Comparison of ENCODE assay signal across 8 cellular contexts in the genomic region with DNA sequence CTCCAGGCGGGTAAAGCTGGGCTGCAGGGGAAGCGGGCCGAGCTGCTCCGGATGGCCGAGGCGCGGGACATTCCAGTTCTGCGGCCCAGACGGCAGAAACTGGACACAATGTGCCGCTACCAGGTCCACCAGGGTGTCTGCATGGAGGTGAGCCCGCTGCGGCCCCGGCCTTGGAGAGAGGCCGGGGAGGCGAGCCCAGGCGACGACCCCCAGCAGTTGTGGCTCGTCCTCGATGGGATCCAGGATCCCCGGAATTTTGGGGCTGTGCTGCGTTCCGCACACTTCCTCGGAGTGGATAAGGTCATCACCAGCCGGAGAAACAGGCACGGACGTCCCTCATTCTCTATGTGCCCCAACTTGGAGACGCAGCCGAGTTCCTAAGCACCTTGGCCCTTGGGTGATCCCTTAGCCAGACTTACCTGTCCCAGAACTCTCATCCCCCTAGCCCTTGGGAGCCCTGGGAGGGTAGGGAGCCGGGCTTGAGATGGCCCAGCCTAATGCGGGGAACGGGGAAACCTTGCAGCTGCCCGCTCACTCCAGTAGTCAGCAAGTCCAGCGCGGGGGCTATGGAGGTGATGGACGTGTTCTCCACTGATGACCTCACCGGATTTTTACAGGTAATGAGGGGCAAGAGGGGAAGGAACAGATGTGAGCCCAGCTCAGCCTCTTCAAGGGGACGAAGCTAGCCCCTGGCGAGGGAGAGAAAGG. TPM values are rescaled to one million over a fixed set of nuclear protein-coding genes. Genes with fewer than 3 reads are reported as not detected.
DNase-seq lines count a peak whose midpoint lies in the region; ATAC-seq and TF ChIP-seq lines count a peak whose summit lies in the region.

No MANE protein-coding gene starts in this region.

- peaks cover 23 to 56% (median 47%) of the 10 kb centered on the region in 10 experiments for H3K4me1 ChIP-seq in BLaER1 treated with 17β-estradiol and CSF1 and Interleukin-3, amounts not matched to agents 10 nM and 100 nM
- peaks cover 6% of the 10 kb centered on the region; the same call in 1 of the 2 replicates for H3K4me1 ChIP-seq in GM23248 (ENCODE audit: insufficient read depth)
- peaks cover 0 to 48% (median 11%) of the 10 kb centered on the region in 4 donors for H3K4me1 ChIP-seq in Peyer's patch
- H3K4me1 ChIP-seq in tibial artery: peaks cover 0 to 26% (median 22%) of the 10 kb centered on the region in 4 donors

- peak overlapping the region; percentile 77 to 100 (median 96) for H3K4me2 ChIP-seq in BLaER1 treated with 17β-estradiol and CSF1 and Interleukin-3, amounts not matched to agents 10 nM and 100 nM
- peak overlapping the region; percentile 81 for H3K4me2 ChIP-seq in GM23248 (ENCODE audit: unreplicated experiment)

- TF ChIP-seq POLR2A in Peyer's patch (IDR thresholded peaks at IDR 0.05): no peak

- H3K36me3 ChIP-seq in BLaER1 treated with 17β-estradiol and CSF1 and Interleukin-3, amounts not matched to agents 10 nM and 100 nM: peaks cover 0 to 30% (median 15%) of the 10 kb centered on the region in 11 experiments; a peak in 15 of 22 replicates
- H3K36me3 ChIP-seq in GM23248 (ENCODE audit: low read depth): no peaks in the 10 kb centered on the region
- peaks cover 0 to 3% (median 0%) of the 10 kb centered on the region in 3 donors for H3K36me3 ChIP-seq in Peyer's patch
- H3K36me3 ChIP-seq in tibial artery: no peaks in the 10 kb centered on the region

- H3K27me3 Mint-ChIP-seq in dendritic cell treated with granulocyte-macrophage colony-stimulating factor and Interleukin-4, amounts not matched to agents 40 ng/mL and 50 ng/mL, for 4 days: no peaks in the 10 kb centered on the region
- no peaks in the 10 kb centered on the region for H3K27me3 Mint-ChIP-seq in memory B cell

- in situ Hi-C loops in GM23248 (cut with MboI): no loop called here

- peak overlapping the region; percentile 55 to 96 (median 90); a peak in 21 of 22 replicates for H3K27ac ChIP-seq in BLaER1 treated with 17β-estradiol and CSF1 and Interleukin-3, amounts not matched to agents 10 nM and 100 nM
- H3K27ac ChIP-seq in GM23248 (peak overlapping the region; percentile 73), Peyer's patch (peak overlapping the region; percentile 83 to 85 (median 83)), tibial artery (peak overlapping the region; percentile 80 to 83)

- no peaks in the 10 kb centered on the region for H3F3A ChIP-seq in GM23248 (ENCODE audit: insufficient read depth)

- intact Hi-C loops in dendritic cell treated with granulocyte-macrophage colony-stimulating factor and Interleukin-4, amounts not matched to agents 40 ng/mL and 50 ng/mL, for 4 days (cut with micrococcal nuclease): loop anchor here (10.0 kb wide), 1 partner anchor 633 kb away; no protein-coding TSS in a partner anchor
- intact Hi-C loops in tibial artery (cut with DNase I; ENCODE audit: low total_unique reads): no loop called here

- H3K4me3 Mint-ChIP-seq in dendritic cell treated with granulocyte-macrophage colony-stimulating factor and Interleukin-4, amounts not matched to agents 40 ng/mL and 50 ng/mL, for 4 days: peak overlapping the region; percentile 83
- peak overlapping the region; percentile 91 for H3K4me3 Mint-ChIP-seq in memory B cell

- no peak for ATAC-seq in memory B cell (ENCODE audit: low read depth)

- peaks cover 48% of the 10 kb centered on the region for H3K4me1 Mint-ChIP-seq in dendritic cell treated with granulocyte-macrophage colony-stimulating factor and Interleukin-4, amounts not matched to agents 40 ng/mL and 50 ng/mL, for 4 days (ENCODE audit: low read depth)
- H3K4me1 Mint-ChIP-seq in memory B cell: peaks cover 31% of the 10 kb centered on the region

- peaks cover 35% of the 10 kb centered on the region for H3K36me3 Mint-ChIP-seq in dendritic cell treated with granulocyte-macrophage colony-stimulating factor and Interleukin-4, amounts not matched to agents 40 ng/mL and 50 ng/mL, for 4 days (ENCODE audit: low read depth)
- peaks cover 7% of the 10 kb centered on the region for H3K36me3 Mint-ChIP-seq in memory B cell

- H4K20me1 ChIP-seq in BLaER1 treated with 17β-estradiol and CSF1 and Interleukin-3, amounts not matched to agents 10 nM and 100 nM: peaks cover 0 to 48% (median 40%) of the 10 kb centered on the region in 11 experiments; a peak in 19 of 22 replicates
- no peaks in the 10 kb centered on the region for H4K20me1 ChIP-seq in GM23248 (ENCODE audit: insufficient read depth)

- 2% methylated on average over 27 to 38 of the region's 38 CpGs for WGBS in GM23248 (ENCODE audit: low coverage in 1 of 2, low lambda C conversion rate in 2 of 2, missing lambda C conversion rate in 2 of 2), 2 experiments

- no peaks in the 10 kb centered on the region for H3K9me3 ChIP-seq in BLaER1 treated with 17β-estradiol and CSF1 and Interleukin-3, amounts not matched to agents 10 nM and 100 nM (replicated peaks in 1 of 11)
- H3K9me3 ChIP-seq in GM23248 (ENCODE audit: low read depth) (no peaks in the 10 kb centered on the region), Peyer's patch (no peaks in the 10 kb centered on the region), tibial artery (no peaks in the 10 kb centered on the region)

- H3K27me3 ChIP-seq in BLaER1 treated with 17β-estradiol and CSF1 and Interleukin-3, amounts not matched to agents 10 nM and 100 nM: no peaks in the 10 kb centered on the region
- H3K27me3 ChIP-seq in GM23248 (replicated peaks; ENCODE audit: insufficient read depth) (no peaks in the 10 kb centered on the region), Peyer's patch (no peaks in the 10 kb centered on the region), tibial artery (no peaks in the 10 kb centered on the region)

- H2AFZ ChIP-seq in GM23248: peak overlapping the region; percentile 85

- peak overlapping the region; percentile 85 for H3K27ac Mint-ChIP-seq in dendritic cell treated with granulocyte-macrophage colony-stimulating factor and Interleukin-4, amounts not matched to agents 40 ng/mL and 50 ng/mL, for 4 days
- peak overlapping the region; percentile 54 for H3K27ac Mint-ChIP-seq in memory B cell

- H3K9ac ChIP-seq in BLaER1 treated with 17β-estradiol and CSF1 and Interleukin-3, amounts not matched to agents 10 nM and 100 nM: peak overlapping the region; percentile 79 to 98 (median 92)
- H3K9ac ChIP-seq in GM23248: peak overlapping the region; percentile 90

- peak overlapping the region; percentile 74 to 99 (median 93) for H3K4me3 ChIP-seq in BLaER1 treated with 17β-estradiol and CSF1 and Interleukin-3, amounts not matched to agents 10 nM and 100 nM
- H3K4me3 ChIP-seq in GM23248: peak overlapping the region; percentile 79
- peak overlapping the region; percentile 63 to 94 (median 73) for H3K4me3 ChIP-seq in Peyer's patch
- peak overlapping the region; percentile 68 to 89 for H3K4me3 ChIP-seq in tibial artery

- TF ChIP-seq CTCF in Peyer's patch (IDR thresholded peaks at IDR 0.05): no peak
- TF ChIP-seq CTCF in tibial artery (IDR thresholded peaks at IDR 0.05): no peak

- no peaks in the 10 kb centered on the region for H3K9me2 ChIP-seq in GM23248 (ENCODE audit: insufficient read depth)

- DNase-seq in GM23248 (peak; percentile 54), Peyer's patch (peak in 1 of 3 donors; percentile 51), memory B cell (ENCODE audit: low spot score in 2 of 2) (peak in 1 of 2 donors; percentile 47), tibial artery (no peak), kidney glomerular epithelial cell (lab: John Stamatoyannopoulos, UW) (no peak), NCI-H2107 (lab: John Stamatoyannopoulos, UW) (no peak)

- H3K79me2 ChIP-seq in GM23248 (ENCODE audit: insufficient read depth): peaks cover 44% of the 10 kb centered on the region

- H3K9me3 Mint-ChIP-seq in dendritic cell treated with granulocyte-macrophage colony-stimulating factor and Interleukin-4, amounts not matched to agents 40 ng/mL and 50 ng/mL, for 4 days: no peaks in the 10 kb centered on the region
- H3K9me3 Mint-ChIP-seq in memory B cell: no peaks in the 10 kb centered on the region

RNA-seq across cellular contexts. Expression of a gene that starts 0.8 kb away (rescaled TPM):
- 5.9 TPM in 2 replicates for total RNA-seq in GM23248 (2014; rRNA removed; shearing (Covaris generic))
- polyA plus RNA-seq in GM23248 (2016; fragmentation: Nextera tagmentation; extraction: Ambion mirVana): 2.8 and 3.8 TPM in 2 replicates
- 10 to 100 TPM in 3 of 4 donors, 1 to 10 TPM in 1; 6.6 to 18.8 (median 13.9) TPM for total RNA-seq in Peyer's patch

RNA-seq across cellular contexts. Expression of a gene that starts 10.5 kb away (rescaled TPM):
- total RNA-seq in GM23248 (2014; rRNA removed; shearing (Covaris generic)): 3.1 and 3.9 TPM in 2 replicates
- 4.7 and 5.0 TPM in 2 replicates for polyA plus RNA-seq in GM23248 (2016; fragmentation: Nextera tagmentation; extraction: Ambion mirVana)
- 100 to 1,000 TPM in 3 of 4 donors, 10 to 100 TPM in 1; 63.5 to 436 (median 424) TPM for total RNA-seq in Peyer's patch

RNA-seq across cellular contexts. Expression of a gene that starts 57.5 kb away (rescaled TPM):
- total RNA-seq in GM23248 (2014; rRNA removed; shearing (Covaris generic)): 40.1 and 45.7 TPM in 2 replicates
- polyA plus RNA-seq in GM23248 (2016; fragmentation: Nextera tagmentation; extraction: Ambion mirVana): 51.5 and 52.0 TPM in 2 replicates
- 100 to 1,000 TPM in 1 of 4 donors, 10 to 100 TPM in 3; 90.5 to 124 (median 96.8) TPM for total RNA-seq in Peyer's patch

Comparison
In these comparisons a context has a peak if more than half of its experiments do, and no peak if none do; other contexts are left out.
1. RNA of a gene that starts 10.5 kb away (total RNA-seq): 63.5 to 436 TPM in Peyer's patch; 3.1 to 3.9 TPM in GM23248; every median in the first group is over 10 times any median in the second.
2. Peak in every context shown above with its lines, with median percentiles within 50 percentile points of each other: H3K27ac ChIP-seq and H3K4me3 ChIP-seq.